ENCODE assay signal across 30 cellular contexts in the genomic region with DNA sequence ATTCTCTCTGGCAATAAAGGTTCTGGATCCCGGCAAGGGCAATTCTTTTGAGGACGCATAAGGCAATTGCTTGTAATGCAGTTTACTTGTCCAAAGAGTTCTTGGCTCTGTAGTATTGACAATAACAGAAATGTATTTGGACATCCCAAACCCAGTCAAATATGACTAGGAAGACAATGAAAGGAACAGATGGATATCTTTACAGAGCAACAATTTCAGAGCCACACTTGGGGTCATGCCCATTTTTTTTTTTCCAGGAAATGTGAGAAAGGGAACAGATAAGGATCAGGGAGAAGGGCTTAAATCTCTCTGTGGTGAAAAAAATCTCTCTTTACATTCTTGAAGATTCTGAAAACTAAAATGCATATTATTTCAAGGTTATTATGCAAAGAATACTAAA. TPM values are rescaled to one million over a fixed set of nuclear protein-coding genes. Genes with fewer than 3 reads are reported as not detected.
"Had no signal": no experiment of that assay in that cellular context is flagged by ENCODE, and none has a peak within 500 bp of the region (broad histone marks: within the 10 kb centered on the region; RNA-seq: fewer than 3 reads in every experiment).

No MANE protein-coding gene starts in this region.

- H3K9me3 ChIP-seq: heart left ventricle, spleen, tibial artery, upper lobe of right lung, vagina had no signal

- H3K27me3 ChIP-seq: heart left ventricle, spleen, tibial artery, upper lobe of right lung, vagina had no signal

- H3K27ac ChIP-seq: heart left ventricle, spleen, tibial artery, upper lobe of right lung, vagina had no signal

- H3K4me1 ChIP-seq: heart left ventricle, spleen, tibial artery, upper lobe of right lung, vagina had no signal

- ATAC-seq: heart left ventricle; left colon; naive thymus-derived CD4-positive, alpha-beta T cell; sciatic nerve; stimulated activated memory B cell treated with anti-CD40 and anti-IgM and Interleukin-4, amounts not matched to agents 10 μg/mL and 1 μg/mL and 100 μg/mL, for 72 hours; upper lobe of right lung had no signal

- H3K36me3 ChIP-seq: heart left ventricle, spleen, tibial artery, upper lobe of right lung, vagina had no signal

- DNase-seq: effector CD4-positive, alpha-beta T cell; endodermal cell; erythroblast; foreskin melanocyte; heart left ventricle; hippocampal formation; left colon; naive thymus-derived CD4-positive, alpha-beta T cell; nephron progenitor cell; posterior cingulate gyrus; spleen; stimulated activated CD4-positive, alpha-beta T cell treated with anti-CD3 and anti-CD28 coated beads, Interleukin-15, amount 100 ng/mL, for 24 hours; stimulated activated CD4-positive, alpha-beta T cell treated with anti-CD3 and anti-CD28 coated beads, Interleukin-1b, Interleukin-23, amount 100 ng/mL, for 48 hours; stimulated activated CD4-positive, alpha-beta T cell treated with anti-CD3 and anti-CD28 coated beads, Interleukin-4, amount 100 ng/mL, for 24 hours; tibial artery; upper lobe of right lung had no signal

- H3K4me3 ChIP-seq: heart left ventricle, spleen, tibial artery, upper lobe of right lung, vagina had no signal

RNA-seq across cellular contexts. Expression of gene GK2, which starts 12.1 kb away (rescaled TPM):
- total RNA-seq: dermis microvascular lymphatic vessel endothelial cell; endodermal cell; endothelial cell of umbilical vein; heart left ventricle; kidney epithelial cell; left colon; liver; lung microvascular endothelial cell; mesenteric fat pad; mononuclear cell; naive thymus-derived CD4-positive, alpha-beta T cell; osteoblast; pulmonary artery endothelial cell; sciatic nerve; skeletal muscle tissue; spleen; temporal lobe; upper lobe of right lung; vagina had no signal
- polyA plus RNA-seq: endothelial cell of umbilical vein; heart left ventricle; liver; naive thymus-derived CD4-positive, alpha-beta T cell; spleen had no signal
